In genomic region chr9:112529316-112529715, GRCh38 we compare ENCODE assay signal across 11 cellular contexts.
"Had no signal": no experiment of that assay in that cellular context is flagged by ENCODE, and none has a peak within 500 bp of the region (broad histone marks: within the 10 kb centered on the region; RNA-seq: fewer than 3 reads in every experiment).

No MANE protein-coding gene starts in this region.

- H3K9me3 Mint-ChIP-seq: GM23338, H9, HFFc6 had no signal

- H3K27ac ChIP-seq: GM23248 had no signal

- H3K4me1 ChIP-seq: HAP-1 had no signal

- H3K36me3 ChIP-seq: HAP-1 had no signal

- H3K4me3 Mint-ChIP-seq: GM23338, H9, HFFc6 had no signal

- H3K9ac ChIP-seq: GM23248 had no signal

- H3K9me3 ChIP-seq: HAP-1 had no signal

- H3K4me3 ChIP-seq: GM23248, GM23338, HAP-1 had no signal

- H3K4me2 ChIP-seq: GM23338 had no signal

- ATAC-seq: GM23338, HCT116 had no signal

- H3K27ac Mint-ChIP-seq: GM23338, H9, HFFc6 had no signal

- DNase-seq: GM23248, GOT3, H7, H9, HCEC 1CT, HFFc6 had no signal

- H2AFZ ChIP-seq: GM23248, GM23338 had no signal

- FAIRE-seq: H1, H54 had no signal
